23 cellular contexts compared by ENCODE assay signal in genomic region chr6:154919806-154920205, GRCh38.
"Had no signal": no experiment of that assay in that cellular context is flagged by ENCODE, and none has a peak within 500 bp of the region (broad histone marks: within the 10 kb centered on the region; RNA-seq: fewer than 3 reads in every experiment).

No MANE protein-coding gene starts in this region.

- H3K4me2 ChIP-seq: hepatocyte had no signal

- H3K27ac ChIP-seq: colonic mucosa, dorsolateral prefrontal cortex, esophagus muscularis mucosa, foreskin keratinocyte, gastroesophageal sphincter, heart left ventricle, hepatocyte, left ventricle myocardium inferior, lower lobe of right lung had no signal

- H3K36me3 ChIP-seq: colonic mucosa, esophagus muscularis mucosa, gastroesophageal sphincter, heart left ventricle, left ventricle myocardium inferior, lower lobe of right lung had no signal

- ATAC-seq: foreskin keratinocyte, gastroesophageal sphincter, heart left ventricle, left colon, left lobe of liver, lower lobe of right lung, mucosa of descending colon had no signal

- H3K4me3 ChIP-seq: colonic mucosa, dorsolateral prefrontal cortex, esophagus muscularis mucosa, gastroesophageal sphincter, heart left ventricle, hepatocyte, left ventricle myocardium inferior, lower lobe of right lung, mucosa of descending colon had no signal

- H3K9me3 ChIP-seq: colonic mucosa, esophagus muscularis mucosa, gastroesophageal sphincter, heart left ventricle, left ventricle myocardium inferior, lower lobe of right lung, mucosa of descending colon had no signal

- DNase-seq: cerebellar nuclear complex; colonic mucosa; dorsolateral prefrontal cortex; effector CD4-positive, alpha-beta T cell; effector memory CD4-positive, alpha-beta T cell; foreskin keratinocyte; heart left ventricle; hypothalamus; immature natural killer cell; islet precursor cell; kidney; kidney glomerular epithelial cell; left colon; left ventricle myocardium inferior; lower lobe of right lung; mesenchymal stem cell; mucosa of descending colon had no signal

- FAIRE-seq: endothelial cell of umbilical vein, frontal cortex, kidney had no signal

- H3K4me1 ChIP-seq: colonic mucosa, esophagus muscularis mucosa, foreskin keratinocyte, lower lobe of right lung had no signal

- H3K27me3 ChIP-seq: colonic mucosa, dorsolateral prefrontal cortex, esophagus muscularis mucosa, foreskin keratinocyte, gastroesophageal sphincter, heart left ventricle, hepatocyte had no signal

- H3K79me2 ChIP-seq: hepatocyte had no signal

- H2AFZ ChIP-seq: hepatocyte had no signal
